ENCODE assay signal across 8 cellular contexts in the genomic region with DNA sequence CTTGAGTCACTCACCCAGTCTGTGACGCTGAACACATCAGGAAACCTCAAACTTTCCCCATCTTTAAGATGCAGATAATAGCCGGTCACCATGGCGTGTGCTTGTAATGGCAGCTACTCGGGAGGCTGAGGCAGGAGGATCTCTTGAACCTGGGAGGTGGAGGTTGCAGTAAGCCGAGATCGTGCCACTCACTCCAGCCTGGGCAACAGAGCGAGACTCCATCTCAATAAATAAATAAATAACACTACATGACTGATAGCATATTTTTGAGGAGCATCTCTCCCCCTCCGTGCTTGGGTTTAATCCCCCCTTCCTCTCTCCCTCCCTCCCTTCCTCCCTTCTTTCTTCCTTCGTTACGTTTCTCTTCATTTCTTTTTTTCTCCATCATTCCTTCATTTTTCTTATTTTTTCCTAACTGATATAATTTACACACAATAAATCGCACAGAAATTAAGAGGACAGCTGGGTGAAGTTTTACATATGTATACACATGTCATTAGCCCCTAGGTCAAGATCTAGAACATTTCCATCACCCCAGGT. TPM values are rescaled to one million over a fixed set of nuclear protein-coding genes. Genes with fewer than 3 reads are reported as not detected.
DNase-seq lines count a peak whose midpoint lies in the region; ATAC-seq, FAIRE-seq and TF ChIP-seq lines count a peak whose summit lies in the region.

No MANE protein-coding gene starts in this region.

- dilution Hi-C loops in keratinocyte (cut with MboI; ENCODE audit: extremely low pct_ligation_motif_present, low sequenced_read_pairs) = no loop called here

- CTCF ChIA-PET in GM10248 (lab: Yijun Ruan, JAX) = interaction anchor here (0.7 to 1.9 kb wide), 7 partner anchors 32 to 172 kb away, joined by 3 to 7 read pairs (median 4); no protein-coding TSS in a partner anchor

- H4K20me1 ChIP-seq in GM23338 (replicated peaks; ENCODE audit: insufficient read depth) (no peaks in the 10 kb centered on the region), keratinocyte (ENCODE audit: control insufficient read depth, extremely low read depth, insufficient read depth, low read length) (no peaks in the 10 kb centered on the region)

- H2AFZ ChIP-seq in GM23338 (no peak overlapping the region), keratinocyte (ENCODE audit: control insufficient read depth, low read length) (peak overlapping the region; percentile 65)

- no peak for DNase-seq in CD4-positive, CD25-positive, alpha-beta regulatory T cell
- DNase-seq in GM23338 (ENCODE audit: low spot score) (no peak), keratinocyte (ENCODE audit: low read depth, low spot score) (no peak), upper lobe of left lung (no peak), AG08396 (ENCODE audit: low spot score) (no peak), GM10248 (ENCODE audit: extremely low spot score) (no peak)
- no peak for DNase-seq in activated effector memory CD4-positive, alpha-beta T cell treated with anti-CD3 and anti-CD28 coated beads, Interleukin-2, amount 50 U/mL, for 16 hours

- FAIRE-seq in keratinocyte (lab: Jason Lieb, UNC) = no peak

- H3K4me1 Mint-ChIP-seq in CD4-positive, CD25-positive, alpha-beta regulatory T cell = peaks cover 5 to 30% (median 18%) of the 10 kb centered on the region in 4 donors
- peaks cover 8% of the 10 kb centered on the region for H3K4me1 Mint-ChIP-seq in GM23338

- peaks cover 15% of the 10 kb centered on the region for H3F3A ChIP-seq in GM23338 (replicated peaks; ENCODE audit: low read depth)

- H3K27me3 Mint-ChIP-seq in CD4-positive, CD25-positive, alpha-beta regulatory T cell = peaks cover 8% of the 10 kb centered on the region
- peaks cover 13% of the 10 kb centered on the region for H3K27me3 Mint-ChIP-seq in GM23338 (ENCODE audit: insufficient read depth, low read depth, poor library complexity)

- no peaks in the 10 kb centered on the region for H3K36me3 ChIP-seq in CD4-positive, CD25-positive, alpha-beta regulatory T cell (ENCODE audit: control insufficient read depth, insufficient read depth, low read length)
- H3K36me3 ChIP-seq in GM23338 (ENCODE audit: insufficient read depth) = no peaks in the 10 kb centered on the region
- no peaks in the 10 kb centered on the region for H3K36me3 ChIP-seq in keratinocyte (ENCODE audit: control insufficient read depth in 2 of 2, extremely low read depth in 1 of 2, insufficient read depth in 2 of 2, low read length in 2 of 2)
- H3K36me3 ChIP-seq in upper lobe of left lung = no peaks in the 10 kb centered on the region

- H3K27ac Mint-ChIP-seq in CD4-positive, CD25-positive, alpha-beta regulatory T cell = peak overlapping the region; percentile 99 to 100 (median 100)
- peak overlapping the region; percentile 95 for H3K27ac Mint-ChIP-seq in GM23338

- H3K9ac ChIP-seq in keratinocyte (ENCODE audit: control insufficient read depth, extremely low read depth, insufficient read depth, low read length) = peak overlapping the region; percentile 76

- POLR2A ChIA-PET in GM10248 (lab: Yijun Ruan, JAX) = interaction anchor here (0.5 to 1.2 kb wide), 6 partner anchors 9 to 217 kb away, joined by 3 to 5 read pairs (median 3); no protein-coding TSS in a partner anchor

- 90 to 92% methylated on average over 11 of the region's 11 CpGs for WGBS in upper lobe of left lung, 2 donors

- H3K79me2 ChIP-seq in GM23338 (replicated peaks; ENCODE audit: insufficient read depth) (no peaks in the 10 kb centered on the region), keratinocyte (ENCODE audit: control insufficient read depth, insufficient read depth, low read length) (no peaks in the 10 kb centered on the region)

- peaks cover 16% of the 10 kb centered on the region for H3K4me1 ChIP-seq in CD4-positive, CD25-positive, alpha-beta regulatory T cell (ENCODE audit: control insufficient read depth, insufficient read depth, low read length, poor library complexity, severe bottlenecking)
- H3K4me1 ChIP-seq in GM23338 (ENCODE audit: insufficient read depth) (peaks cover under 1% of the 10 kb centered on the region; the same call in 1 of the 2 replicates), keratinocyte (ENCODE audit: control insufficient read depth, extremely low read depth, insufficient read depth, low read length) (peaks cover 11% of the 10 kb centered on the region), upper lobe of left lung (peaks cover 5 to 20% (median 11%) of the 10 kb centered on the region in 4 donors)

- no peak for TF ChIP-seq EP300 in upper lobe of left lung (IDR thresholded peaks at IDR 0.05)

- peak overlapping the region; percentile 76 for H3K4me3 ChIP-seq in CD4-positive, CD25-positive, alpha-beta regulatory T cell (ENCODE audit: low read depth, low read length)
- H3K4me3 ChIP-seq in GM23338 (peak overlapping the region; percentile 59), WI38 (ENCODE audit: low read depth, low read length) (peak overlapping the region; percentile 43), keratinocyte (ENCODE audit: control insufficient read depth in 2 of 3, extremely low read depth in 1 of 3, insufficient read depth in 2 of 3, low read depth in 1 of 3, low read length in 3 of 3) (peak overlapping the region in 2 of 3 experiments; percentile 19 to 44), upper lobe of left lung (peak overlapping the region in 3 of 4 donors; percentile 39 to 49 (median 45))

- no peaks in the 10 kb centered on the region for H3K27me3 ChIP-seq in CD4-positive, CD25-positive, alpha-beta regulatory T cell (ENCODE audit: control insufficient read depth, insufficient read depth, low read length)
- no peaks in the 10 kb centered on the region for H3K27me3 ChIP-seq in GM23338 (ENCODE audit: insufficient read depth)
- H3K27me3 ChIP-seq in keratinocyte (ENCODE audit: control insufficient read depth, extremely low read depth, insufficient read depth, low read length) = no peaks in the 10 kb centered on the region
- H3K27me3 ChIP-seq in upper lobe of left lung = no peaks in the 10 kb centered on the region

- H3K9me2 ChIP-seq in GM23338 (ENCODE audit: insufficient read depth) = peaks cover 10% of the 10 kb centered on the region

- peak overlapping the region; percentile 73 for H3K4me2 ChIP-seq in GM23338
- peak overlapping the region; percentile 81 for H3K4me2 ChIP-seq in keratinocyte (ENCODE audit: control insufficient read depth, extremely low read depth, insufficient read depth, low read depth, low read length)

- no peaks in the 10 kb centered on the region for H3K9me3 Mint-ChIP-seq in CD4-positive, CD25-positive, alpha-beta regulatory T cell
- peaks cover 20% of the 10 kb centered on the region; the same call in 2 of the 3 replicates for H3K9me3 Mint-ChIP-seq in GM23338

- ATAC-seq in CD4-positive, CD25-positive, alpha-beta regulatory T cell (ENCODE audit: low read depth in 2 of 2) = peak in 1 of 2 donors; percentile 23
- no peak for ATAC-seq in GM23338
- no peak for ATAC-seq in upper lobe of left lung (ENCODE audit: low FRiP score in 2 of 2)

- TF ChIP-seq POLR2A in upper lobe of left lung (IDR thresholded peaks at IDR 0.05) = no peak

- peak overlapping the region; percentile 100 for H3K27ac ChIP-seq in CD4-positive, CD25-positive, alpha-beta regulatory T cell (ENCODE audit: insufficient read depth, low read length, poor library complexity, severe bottlenecking)
- H3K27ac ChIP-seq in GM23338 (ENCODE audit: low read depth) = peak overlapping the region; percentile 99
- H3K27ac ChIP-seq in keratinocyte (ENCODE audit: control insufficient read depth, insufficient read depth, low read length) = peak overlapping the region; percentile 92
- peak overlapping the region; percentile 82 to 97 (median 92) for H3K27ac ChIP-seq in upper lobe of left lung

- H3K36me3 Mint-ChIP-seq in CD4-positive, CD25-positive, alpha-beta regulatory T cell = no peaks in the 10 kb centered on the region
- H3K36me3 Mint-ChIP-seq in GM23338 (ENCODE audit: low read depth) = peaks cover 12% of the 10 kb centered on the region; the same call in 2 of the 3 replicates

- TF ChIP-seq CTCF in GM23338 (conservative IDR thresholded peaks at IDR 0.05; ENCODE audit: low read depth in 2 of 2) (no peak), WI38 (IDR thresholded peaks at IDR 0.05; ENCODE audit: low read depth, low read length) (no peak), keratinocyte (optimal IDR thresholded peaks at IDR 0.05 in 1 of 3, IDR thresholded peaks at IDR 0.05 in 1 of 3, conservative IDR thresholded peaks at IDR 0.05 in 1 of 3; ENCODE audit: extremely low read depth in 1 of 3, insufficient read depth in 2 of 3, low read length in 3 of 3) (no peak), upper lobe of left lung (IDR thresholded peaks at IDR 0.05) (no peak), GM10248 (IDR thresholded peaks at IDR 0.05; ENCODE audit: control extremely low read depth, extremely low read depth, low read depth, missing control alignments) (no peak)

- no peaks in the 10 kb centered on the region for H3K9me1 ChIP-seq in keratinocyte (ENCODE audit: control insufficient read depth, extremely low read depth, insufficient read depth, low read length)

- H3K9me3 ChIP-seq in CD4-positive, CD25-positive, alpha-beta regulatory T cell (ENCODE audit: control insufficient read depth in 2 of 2, low read length in 2 of 2) = no peaks in the 10 kb centered on the region
- H3K9me3 ChIP-seq in keratinocyte (ENCODE audit: control insufficient read depth, low read depth, low read length) (no peaks in the 10 kb centered on the region), upper lobe of left lung (no peaks in the 10 kb centered on the region)

- peak overlapping the region; percentile 85 to 95 (median 94) for H3K4me3 Mint-ChIP-seq in CD4-positive, CD25-positive, alpha-beta regulatory T cell
- H3K4me3 Mint-ChIP-seq in GM23338 = peak overlapping the region; percentile 73

TF ChIP-seq in GM23338, 12 proteins besides CTCF, POLR2A, EP300 and RAD21 (continues in another document):
- TF ChIP-seq POLR2AphosphoS5 (IDR thresholded peaks at IDR 0.05; ENCODE audit: low read depth) = no peak
- TF ChIP-seq JUNB (IDR thresholded peaks at IDR 0.05; ENCODE audit: unreplicated experiment) = no peak

RNA-seq across cellular contexts. Expression of gene EZR, which starts 51.3 kb away (rescaled TPM):
- 559 TPM for total RNA-seq in CD4-positive, CD25-positive, alpha-beta regulatory T cell
- 100 to 1,000 TPM; 310 to 497 (median 365) TPM for polyA plus RNA-seq in CD4-positive, CD25-positive, alpha-beta regulatory T cell
- 208 and 209 TPM in 2 replicates for total RNA-seq in GM23338 (2014; rRNA removed; shearing (Covaris generic))
- polyA plus RNA-seq in GM23338 (2016; fragmentation: Nextera tagmentation; extraction: Ambion mirVana) = 188 and 199 TPM in 2 replicates
- 261 to 315 TPM (median 277 TPM) in 3 replicates for polyA plus RNA-seq in keratinocyte
- 132 TPM for polyA plus RNA-seq in keratinocyte (2011; ENCODE audit: low read depth)
- polyA plus RNA-seq in keratinocyte (2011; cell fraction: cytosol; rRNA removed) = 255 and 263 TPM in 2 replicates
- polyA plus RNA-seq in keratinocyte (2011; cell fraction: nucleus; rRNA removed) = 396 and 431 TPM in 2 replicates
- polyA plus RNA-seq in keratinocyte (2012; ENCODE audit: low replicate concordance) = 252 and 297 TPM in 2 replicates
- 201 to 226 TPM (median 219 TPM) in 3 replicates for polyA minus RNA-seq in keratinocyte
- polyA minus RNA-seq in keratinocyte (2011; cell fraction: cytosol; rRNA and poly(A)+ RNA removed) = 188 TPM
- polyA minus RNA-seq in keratinocyte (2011; cell fraction: nucleus; rRNA and poly(A)+ RNA removed) = 136 and 235 TPM in 2 replicates
- 100 to 1,000 TPM; 188 to 810 (median 346) TPM for total RNA-seq in upper lobe of left lung
